1 cellular context compared by ENCODE assay signal in genomic region chr6:7042056-7042653, GRCh38.
TF ChIP-seq lines count a peak whose summit lies in the region.

No MANE protein-coding gene starts in this region.

TF ChIP-seq in K562, 482 proteins besides CTCF, POLR2A, EP300 and RAD21 (continued from another document and continues in another):
- TF ChIP-seq ZNF592 (IDR thresholded peaks at IDR 0.05) (peak; percentile 91), ZBTB9 (CRISPR knock-in tag; IDR thresholded peaks at IDR 0.05) (peak; percentile 86; the same call in 1 of the 2 replicates), ZBTB17 (CRISPR knock-in tag; IDR thresholded peaks at IDR 0.05) (peak; percentile 78; the same call in 1 of the 2 replicates), CBX1 (IDR thresholded peaks at IDR 0.05; ENCODE audit: low read depth) (no peak), ETV1 (tag; conservative IDR thresholded peaks at IDR 0.05; ENCODE audit: low read depth) (peak; percentile 41; the same call in 1 of the 2 replicates), ETS1 (conservative IDR thresholded peaks at IDR 0.05; ENCODE audit: control insufficient read depth, low read depth, low read length) (no peak), REST (CRISPR knock-in tag; IDR thresholded peaks at IDR 0.05; ENCODE audit: low read depth) (no peak), NCOA6 (IDR thresholded peaks at IDR 0.05) (no peak), ZBTB11 (CRISPR knock-in tag; IDR thresholded peaks at IDR 0.05) (peak in 1 of 3 experiments; percentile 52; a peak in 1 of 6 replicates), RBM34 (IDR thresholded peaks at IDR 0.05; ENCODE audit: borderline replicate concordance, insufficient read depth, low read length) (no peak), RBM14 (IDR thresholded peaks at IDR 0.05; ENCODE audit: borderline replicate concordance, insufficient read depth, low read depth, low read length) (no peak), ZNF589 (CRISPR knock-in tag; IDR thresholded peaks at IDR 0.05; ENCODE audit: low read depth) (0 out of 2 replicates have a peak, but pooled peaks have one; percentile 23), SMAD4 (CRISPR knock-in tag; conservative IDR thresholded peaks at IDR 0.05) (peak; percentile 68), CREB1 (IDR thresholded peaks at IDR 0.05) (no peak), CREB1 (CRISPR knock-in tag; IDR thresholded peaks at IDR 0.05) (no peak), PCBP2 (IDR thresholded peaks at IDR 0.05; ENCODE audit: low read depth, low read length, poor library complexity, severe bottlenecking) (no peak), NFRKB (IDR thresholded peaks at IDR 0.05; ENCODE audit: low read depth) (0 out of 2 replicates have a peak, but pooled peaks have one; percentile 63), RCOR1 (IDR thresholded peaks at IDR 0.05; ENCODE audit: borderline replicate concordance in 1 of 2, low read depth in 2 of 2, low read length in 2 of 2) (no peak), ZEB2 (IDR thresholded peaks at IDR 0.05) (no peak), ATF3 (IDR thresholded peaks at IDR 0.05) (peak; percentile 55), ATF3 (CRISPR knock-in tag; conservative IDR thresholded peaks at IDR 0.05) (no peak), PHTF2 (CRISPR knock-in tag; IDR thresholded peaks at IDR 0.05) (0 out of 2 replicates have a peak, but pooled peaks have one; percentile 61), PTTG1 (tag; IDR thresholded peaks at IDR 0.05; ENCODE audit: low read depth) (peak; percentile 86), NFE2L1 (tag; IDR thresholded peaks at IDR 0.05; ENCODE audit: borderline replicate concordance, low read depth) (peak; percentile 40; the same call in 1 of the 2 replicates), ZNF277 (CRISPR knock-in tag; IDR thresholded peaks at IDR 0.05; ENCODE audit: borderline replicate concordance) (no peak), KLF13 (tag; IDR thresholded peaks at IDR 0.05; ENCODE audit: borderline replicate concordance, low read depth) (0 out of 2 replicates have a peak, but pooled peaks have one; percentile 9), ZNF507 (tag; conservative IDR thresholded peaks at IDR 0.05) (0 out of 2 replicates have a peak, but pooled peaks have one; percentile 23), SRSF7 (optimal IDR thresholded peaks at IDR 0.05; ENCODE audit: low read depth, low read length) (no peak), ZFX (CRISPR knock-in tag; IDR thresholded peaks at IDR 0.05) (peak; percentile 49), PHF20 (IDR thresholded peaks at IDR 0.05; ENCODE audit: partially characterized antibody) (peak; percentile 71), ZNF644 (tag; IDR thresholded peaks at IDR 0.05; ENCODE audit: low read depth) (no peak; the same call in 1 of the 2 replicates), FOXO4 (CRISPR knock-in tag; IDR thresholded peaks at IDR 0.05) (0 out of 2 replicates have a peak, but pooled peaks have one; percentile 14), KAT8 (IDR thresholded peaks at IDR 0.05; ENCODE audit: low read depth) (no peak), TEAD2 (tag; IDR thresholded peaks at IDR 0.05) (peak; percentile 59; the same call in 1 of the 2 replicates), ZBTB8A (IDR thresholded peaks at IDR 0.05; ENCODE audit: partially characterized antibody) (no peak), CAMTA2 (CRISPR knock-in tag; conservative IDR thresholded peaks at IDR 0.05) (no peak), ARID4B (CRISPR knock-in tag; IDR thresholded peaks at IDR 0.05) (no peak)
